Comparison of ENCODE assay signal across 39 cellular contexts in genomic region chr2:618005-618404, GRCh38.
"Had no signal": no experiment of that assay in that cellular context is flagged by ENCODE, and none has a peak within 500 bp of the region (broad histone marks: within the 10 kb centered on the region; RNA-seq: fewer than 3 reads in every experiment).

No MANE protein-coding gene starts in this region.

- H3K9me3 Mint-ChIP-seq: activated naive CD4-positive, alpha-beta T cell treated with anti-CD3 and anti-CD28 coated beads, Interleukin-2, amount 10 ng/mL, durations not matched to agents 7 days and 5 days; activated naive CD4-positive, alpha-beta T cell treated with anti-CD3 and anti-CD28 coated beads, Interleukin-2, amount 50 U/mL, for 24 hours; activated naive CD4-positive, alpha-beta T cell treated with anti-CD3 and anti-CD28 coated beads, Interleukin-2, amount 50 U/mL, for 72 hours; activated naive CD8-positive, alpha-beta T cell treated with anti-CD3 and anti-CD28 coated beads for 36 hours; activated naive CD8-positive, alpha-beta T cell treated with anti-CD3 and anti-CD28 coated beads, Interleukin-2, amount 10 ng/mL, durations not matched to agents 7 days and 5 days; activated T-cell treated with anti-CD3 and anti-CD28 coated beads, Interleukin-2, amount 50 U/mL, for 24 hours; activated T-cell treated with anti-CD3 and anti-CD28 coated beads, Interleukin-2, amount 50 U/mL, for 4 hours; activated T-helper 1 cell treated with anti-CD3 and anti-CD28 coated beads, Interleukin-12 subunit alpha, Interleukin-12 subunit beta, Interleukin-2, Interleukin-4 antibody, amounts not matched to agents 30 ng/mL and 10 ng/mL and 1 ng/mL, durations not matched to agents 14 hours and 24 hours and 36 hours; central memory CD8-positive, alpha-beta T cell had no signal

- H3K4me1 ChIP-seq: adrenal gland, ascending aorta, body of pancreas, breast epithelium had no signal

- H3K27ac ChIP-seq: adrenal gland, ascending aorta, body of pancreas, brain microvascular endothelial cell, breast epithelium, cardiac muscle cell had no signal

- H3K4me1 Mint-ChIP-seq: activated naive CD4-positive, alpha-beta T cell treated with anti-CD3 and anti-CD28 coated beads, Interleukin-2, amount 10 ng/mL, durations not matched to agents 7 days and 5 days; activated naive CD4-positive, alpha-beta T cell treated with anti-CD3 and anti-CD28 coated beads, Interleukin-2, amount 50 U/mL, for 24 hours; activated naive CD8-positive, alpha-beta T cell treated with anti-CD3 and anti-CD28 coated beads for 36 hours; activated naive CD8-positive, alpha-beta T cell treated with anti-CD3 and anti-CD28 coated beads, Interleukin-2, amount 10 ng/mL, durations not matched to agents 7 days and 5 days; activated naive CD8-positive, alpha-beta T cell treated with anti-CD3 and anti-CD28 coated beads, Interleukin-2, amount 50 U/mL, for 24 hours; activated T-helper 17 cell treated with anti-CD3 and anti-CD28 coated beads, Interleukin-2, amount 50 U/mL, for 72 hours; central memory CD8-positive, alpha-beta T cell had no signal

- H3K27me3 ChIP-seq: adrenal gland, ascending aorta, body of pancreas, brain microvascular endothelial cell, breast epithelium, cardiac muscle cell had no signal

- H3K4me3 Mint-ChIP-seq: activated naive CD4-positive, alpha-beta T cell treated with anti-CD3 and anti-CD28 coated beads for 36 hours; activated naive CD4-positive, alpha-beta T cell treated with anti-CD3 and anti-CD28 coated beads, Interleukin-2, amount 10 ng/mL, durations not matched to agents 7 days and 5 days; activated naive CD4-positive, alpha-beta T cell treated with anti-CD3 and anti-CD28 coated beads, Interleukin-2, amount 50 U/mL, for 24 hours; activated naive CD8-positive, alpha-beta T cell; activated naive CD8-positive, alpha-beta T cell treated with anti-CD3 and anti-CD28 coated beads for 36 hours; activated naive CD8-positive, alpha-beta T cell treated with anti-CD3 and anti-CD28 coated beads, Interleukin-2, amount 10 ng/mL, durations not matched to agents 7 days and 5 days; activated naive CD8-positive, alpha-beta T cell treated with anti-CD3 and anti-CD28 coated beads, Interleukin-2, amount 50 U/mL, for 24 hours; activated T-cell treated with anti-CD3 and anti-CD28 coated beads, Interleukin-2, amount 50 U/mL, for 24 hours; activated T-cell treated with anti-CD3 and anti-CD28 coated beads, Interleukin-2, amount 50 U/mL, for 4 hours; activated T-cell treated with anti-CD3 and anti-CD28 coated beads, Interleukin-2, amount 50 U/mL, for 72 hours; activated T-helper 1 cell treated with anti-CD3 and anti-CD28 coated beads, Interleukin-12 subunit alpha, Interleukin-12 subunit beta, Interleukin-2, Interleukin-4 antibody, amounts not matched to agents 30 ng/mL and 10 ng/mL and 1 ng/mL, durations not matched to agents 14 hours and 24 hours and 36 hours; activated T-helper 17 cell treated with anti-CD3 and anti-CD28 coated beads, Interleukin-2, amount 50 U/mL, for 72 hours; brain; central memory CD8-positive, alpha-beta T cell had no signal

- H3K36me3 ChIP-seq: adrenal gland, ascending aorta, brain microvascular endothelial cell, breast epithelium, cardiac muscle cell had no signal

- H3K27me3 Mint-ChIP-seq: activated naive CD8-positive, alpha-beta T cell had no signal

- DNase-seq: activated effector memory CD4-positive, alpha-beta T cell treated with Interleukin-2 at 50 U/mL for 16 hours; activated gamma-delta T cell; activated gamma-delta T cell treated with Interleukin-2 at 50 U/mL for 16 hours; activated naive CD4-positive, alpha-beta T cell; activated naive CD4-positive, alpha-beta T cell treated with anti-CD3 and anti-CD28 coated beads for 36 hours; activated naive CD4-positive, alpha-beta T cell treated with anti-CD3 and anti-CD28 coated beads, Interleukin-2, amount 10 ng/mL, durations not matched to agents 7 days and 5 days; activated naive CD4-positive, alpha-beta T cell treated with anti-CD3 and anti-CD28 coated beads, Interleukin-2, amount 50 U/mL, for 16 hours; activated naive CD4-positive, alpha-beta T cell treated with Interleukin-2 at 50 U/mL for 16 hours; activated naive CD8-positive, alpha-beta T cell treated with anti-CD3 and anti-CD28 coated beads for 36 hours; activated naive CD8-positive, alpha-beta T cell treated with anti-CD3 and anti-CD28 coated beads, Interleukin-2, amount 10 ng/mL, durations not matched to agents 7 days and 5 days; activated naive CD8-positive, alpha-beta T cell treated with anti-CD3 and anti-CD28 coated beads, Interleukin-2, amount 50 U/mL, for 24 hours; activated T-cell treated with anti-CD3 and anti-CD28 coated beads, Interleukin-2, amount 50 U/mL, for 1 hour; activated T-cell treated with anti-CD3 and anti-CD28 coated beads, Interleukin-2, amount 50 U/mL, for 24 hours; activated T-cell treated with anti-CD3 and anti-CD28 coated beads, Interleukin-2, amount 50 U/mL, for 4 hours; activated T-cell treated with anti-CD3 and anti-CD28 coated beads, Interleukin-2, amount 50 U/mL, for 48 hours; activated T-cell treated with anti-CD3 and anti-CD28 coated beads, Interleukin-2, amount 50 U/mL, for 72 hours; amniotic stem cell; amygdala; anterior cingulate cortex; aorta; body of pancreas; brain microvascular endothelial cell; caudate nucleus; central memory CD4-positive, alpha-beta T cell; cerebellar nuclear complex had no signal

- H3K27ac Mint-ChIP-seq: activated naive CD4-positive, alpha-beta T cell treated with anti-CD3 and anti-CD28 coated beads for 36 hours; activated naive CD4-positive, alpha-beta T cell treated with anti-CD3 and anti-CD28 coated beads, Interleukin-2, amount 10 ng/mL, durations not matched to agents 7 days and 5 days; activated naive CD4-positive, alpha-beta T cell treated with anti-CD3 and anti-CD28 coated beads, Interleukin-2, amount 50 U/mL, for 24 hours; activated naive CD4-positive, alpha-beta T cell treated with anti-CD3 and anti-CD28 coated beads, Interleukin-2, amount 50 U/mL, for 72 hours; activated naive CD8-positive, alpha-beta T cell; activated naive CD8-positive, alpha-beta T cell treated with anti-CD3 and anti-CD28 coated beads for 36 hours; activated naive CD8-positive, alpha-beta T cell treated with anti-CD3 and anti-CD28 coated beads, Interleukin-2, amount 10 ng/mL, durations not matched to agents 7 days and 5 days; activated naive CD8-positive, alpha-beta T cell treated with anti-CD3 and anti-CD28 coated beads, Interleukin-2, amount 50 U/mL, for 24 hours; activated T-cell treated with anti-CD3 and anti-CD28 coated beads, Interleukin-2, amount 50 U/mL, for 24 hours; activated T-cell treated with anti-CD3 and anti-CD28 coated beads, Interleukin-2, amount 50 U/mL, for 72 hours; activated T-helper 1 cell treated with anti-CD3 and anti-CD28 coated beads, Interleukin-12 subunit alpha, Interleukin-12 subunit beta, Interleukin-2, Interleukin-4 antibody, amounts not matched to agents 30 ng/mL and 10 ng/mL and 1 ng/mL, durations not matched to agents 14 hours and 24 hours and 36 hours; activated T-helper 17 cell treated with anti-CD3 and anti-CD28 coated beads, Interleukin-2, amount 50 U/mL, for 72 hours; activated T-helper 2 cell treated with anti-CD3 and anti-CD28 coated beads, Interferon-gamma antibody, Interleukin-2, Interleukin-4, amounts not matched to agents 10 μg/mL and 5 μg/mL and 100 μg/mL, durations not matched to agents 14 hours and 24 hours and 36 hours; brain had no signal

- ATAC-seq: activated naive CD4-positive, alpha-beta T cell treated with anti-CD3 and anti-CD28 coated beads, Interleukin-2, amount 50 U/mL, for 72 hours; activated naive CD8-positive, alpha-beta T cell treated with anti-CD3 and anti-CD28 coated beads, Interleukin-2, amount 50 U/mL, for 24 hours; activated T-cell treated with anti-CD3 and anti-CD28 coated beads, Interleukin-2, amount 50 U/mL, for 4 hours; activated T-cell treated with anti-CD3 and anti-CD28 coated beads, Interleukin-2, amount 50 U/mL, for 72 hours; activated T-helper 17 cell treated with anti-CD3 and anti-CD28 coated beads, Interleukin-2, amount 50 U/mL, for 72 hours; body of pancreas had no signal

- H3K4me3 ChIP-seq: adrenal gland, ascending aorta, body of pancreas, breast epithelium, cardiac muscle cell had no signal

- H3K36me3 Mint-ChIP-seq: activated naive CD4-positive, alpha-beta T cell treated with anti-CD3 and anti-CD28 coated beads, Interleukin-2, amount 10 ng/mL, durations not matched to agents 7 days and 5 days; activated naive CD4-positive, alpha-beta T cell treated with anti-CD3 and anti-CD28 coated beads, Interleukin-2, amount 50 U/mL, for 24 hours; activated naive CD4-positive, alpha-beta T cell treated with anti-CD3 and anti-CD28 coated beads, Interleukin-2, amount 50 U/mL, for 72 hours; activated naive CD8-positive, alpha-beta T cell; activated naive CD8-positive, alpha-beta T cell treated with anti-CD3 and anti-CD28 coated beads for 36 hours; activated naive CD8-positive, alpha-beta T cell treated with anti-CD3 and anti-CD28 coated beads, Interleukin-2, amount 10 ng/mL, durations not matched to agents 7 days and 5 days; brain had no signal

- H3K9me3 ChIP-seq: ascending aorta, body of pancreas had no signal

- FAIRE-seq: astrocyte, bronchial epithelial cell had no signal
